ENCODE assay signal across 20 cellular contexts in the genomic region with DNA sequence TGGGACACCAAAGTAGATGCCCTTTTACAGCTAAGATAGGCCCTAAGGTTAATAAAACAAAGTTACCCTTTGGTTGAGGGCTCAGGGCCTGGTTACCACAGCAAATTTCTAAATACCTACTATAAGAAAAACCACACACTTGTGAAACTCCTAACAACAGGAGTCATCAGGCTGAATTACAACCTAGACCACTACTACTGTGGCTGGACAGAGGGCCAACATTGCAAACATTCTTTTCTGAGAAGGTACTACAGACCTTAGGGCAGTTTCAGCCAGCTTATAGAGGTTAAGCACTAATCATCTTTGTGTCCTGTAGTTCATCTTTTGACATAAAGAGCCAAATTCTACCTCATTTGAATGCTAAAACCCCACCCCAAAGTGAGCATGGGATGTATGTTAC.
"Had no signal": no experiment of that assay in that cellular context is flagged by ENCODE, and none has a peak within 500 bp of the region (broad histone marks: within the 10 kb centered on the region; RNA-seq: fewer than 3 reads in every experiment).

No MANE protein-coding gene starts in this region.

- H3K9me3 ChIP-seq: ascending aorta, mucosa of descending colon, right lobe of liver had no signal

- H3K27me3 Mint-ChIP-seq: activated CD4-positive, alpha-beta memory T cell treated with anti-CD3 and anti-CD28 coated beads, Interleukin-2, amount 10 ng/mL, durations not matched to agents 7 days and 5 days; activated CD4-positive, alpha-beta T cell treated with anti-CD3 and anti-CD28 coated beads for 36 hours; central memory CD8-positive, alpha-beta T cell; naive thymus-derived CD8-positive, alpha-beta T cell; T-cell had no signal

- DNase-seq: activated CD4-positive, alpha-beta memory T cell treated with anti-CD3 and anti-CD28 coated beads, Interleukin-2, amount 10 ng/mL, durations not matched to agents 7 days and 5 days; activated CD4-positive, alpha-beta T cell treated with anti-CD3 and anti-CD28 coated beads for 36 hours; activated CD8-positive, alpha-beta memory T cell treated with anti-CD3 and anti-CD28 coated beads, Interleukin-2, amount 50 U/mL, for 48 hours; dermis blood vessel endothelial cell; hypothalamus; left cardiac atrium; mucosa of descending colon; naive thymus-derived CD8-positive, alpha-beta T cell; nucleus accumbens; right lobe of liver; stimulated activated CD4-positive, alpha-beta T cell treated with anti-CD3 and anti-CD28 coated beads, Interleukin-4, amount 100 ng/mL, for 1 hour; stimulated activated CD8-positive, alpha-beta memory T cell treated with anti-CD3 and anti-CD28 coated beads, Interleukin-4, amount 100 ng/mL, for 48 hours; stimulated activated naive CD8-positive, alpha-beta T cell treated with anti-CD3 and anti-CD28 coated beads, Interleukin-15, Interleukin-2, amounts not matched to agents 100 U/mL and 50 U/mL, for 24 hours; T-cell; T1000 had no signal

- ATAC-seq: activated CD4-positive, alpha-beta T cell treated with anti-CD3 and anti-CD28 coated beads for 36 hours; esophagus mucosa; left cardiac atrium; mucosa of descending colon; naive thymus-derived CD8-positive, alpha-beta T cell; right lobe of liver; stimulated activated naive CD8-positive, alpha-beta T cell treated with anti-CD3 and anti-CD28 coated beads, Interleukin-15, Interleukin-2, amounts not matched to agents 100 U/mL and 50 U/mL, for 24 hours; T-cell had no signal

- H3K27me3 ChIP-seq: ascending aorta, right lobe of liver had no signal

- H3K27ac Mint-ChIP-seq: activated CD4-positive, alpha-beta memory T cell treated with anti-CD3 and anti-CD28 coated beads, Interleukin-2, amount 10 ng/mL, durations not matched to agents 7 days and 5 days; activated CD4-positive, alpha-beta T cell treated with anti-CD3 and anti-CD28 coated beads for 36 hours; naive thymus-derived CD8-positive, alpha-beta T cell; T-cell had no signal

- H3K4me1 ChIP-seq: ascending aorta, right lobe of liver had no signal

- H3K4me1 Mint-ChIP-seq: activated CD4-positive, alpha-beta memory T cell treated with anti-CD3 and anti-CD28 coated beads, Interleukin-2, amount 10 ng/mL, durations not matched to agents 7 days and 5 days; activated CD4-positive, alpha-beta T cell treated with anti-CD3 and anti-CD28 coated beads for 36 hours; central memory CD8-positive, alpha-beta T cell; naive thymus-derived CD8-positive, alpha-beta T cell; T-cell had no signal

- H3K27ac ChIP-seq: ascending aorta, right lobe of liver, VCaP had no signal

- H3K9me3 Mint-ChIP-seq: activated CD4-positive, alpha-beta memory T cell treated with anti-CD3 and anti-CD28 coated beads, Interleukin-2, amount 10 ng/mL, durations not matched to agents 7 days and 5 days; central memory CD8-positive, alpha-beta T cell had no signal

- H3K4me3 Mint-ChIP-seq: activated CD4-positive, alpha-beta memory T cell treated with anti-CD3 and anti-CD28 coated beads, Interleukin-2, amount 10 ng/mL, durations not matched to agents 7 days and 5 days; activated CD4-positive, alpha-beta T cell treated with anti-CD3 and anti-CD28 coated beads for 36 hours; central memory CD8-positive, alpha-beta T cell; naive thymus-derived CD8-positive, alpha-beta T cell; T-cell had no signal

- H3K36me3 Mint-ChIP-seq: naive thymus-derived CD8-positive, alpha-beta T cell; T-cell had no signal

- H3K4me3 ChIP-seq: ascending aorta, lung, mucosa of descending colon, right lobe of liver had no signal

- H3K36me3 ChIP-seq: ascending aorta, right lobe of liver had no signal
